Comparison of ENCODE assay signal across 11 cellular contexts in genomic region chr16:56935201-56935600, GRCh38. TPM values are rescaled to one million over a fixed set of nuclear protein-coding genes. Genes with fewer than 3 reads are reported as not detected.
A peak's percentile ranks its signal among the peaks of the same experiment; 100 is the strongest.
DNase-seq lines count a peak whose midpoint lies in the region; ATAC-seq, FAIRE-seq and TF ChIP-seq lines count a peak whose summit lies in the region.
"Had no signal": no experiment of that assay in that cellular context is flagged by ENCODE, and none has a peak within 500 bp of the region (broad histone marks: within the 10 kb centered on the region; RNA-seq: fewer than 3 reads in every experiment).

No MANE protein-coding gene starts in this region.

- no peak for TF ChIP-seq POLR2A in endothelial cell of umbilical vein (IDR thresholded peaks at IDR 0.05; ENCODE audit: low read depth, low read length)

- H3K9me1 ChIP-seq in endothelial cell of umbilical vein (replicated peaks; ENCODE audit: control insufficient read depth, extremely low read depth, insufficient read depth, low read length) = no peaks in the 10 kb centered on the region

- H4K20me1 ChIP-seq in DND-41 (ENCODE audit: insufficient read depth, low read length) = peaks cover 18% of the 10 kb centered on the region; the same call in 1 of the 2 replicates
- peaks cover 59% of the 10 kb centered on the region for H4K20me1 ChIP-seq in OCI-LY7 (ENCODE audit: insufficient read depth, low read length)
- peaks cover 19% of the 10 kb centered on the region for H4K20me1 ChIP-seq in endothelial cell of umbilical vein (replicated peaks; ENCODE audit: control insufficient read depth, extremely low read depth, insufficient read depth, low read length)

- peaks cover 53% of the 10 kb centered on the region for H3K4me1 ChIP-seq in DND-41 (ENCODE audit: insufficient read depth, low read length)
- H3K4me1 ChIP-seq in OCI-LY7 (ENCODE audit: insufficient read depth, low read length, poor library complexity, severe bottlenecking) = peaks cover 69% of the 10 kb centered on the region
- peaks cover 26% of the 10 kb centered on the region for H3K4me1 ChIP-seq in endothelial cell of umbilical vein (ENCODE audit: control insufficient read depth, extremely low read depth, insufficient read depth, low read length)

- POLR2A ChIA-PET in OCI-LY7 (lab: Charles Lee) = interaction anchor here (9.8 kb wide), 1 partner anchor 19 kb away, joined by 256 read pairs; no protein-coding TSS in a partner anchor
- POLR2A ChIA-PET in endothelial cell of umbilical vein (lab: Charles Lee) = no interaction called here

- H2AFZ ChIP-seq in DND-41 (ENCODE audit: low read depth, low read length) = no peak overlapping the region
- H2AFZ ChIP-seq in OCI-LY7 (ENCODE audit: low read length) = no peak overlapping the region
- no peak overlapping the region for H2AFZ ChIP-seq in endothelial cell of umbilical vein (ENCODE audit: low read depth, low read length)

- no peaks in the 10 kb centered on the region for H3K9me2 ChIP-seq in OCI-LY7 (ENCODE audit: insufficient read depth, low read length)

- H3K9me3 ChIP-seq in DND-41 (ENCODE audit: insufficient read depth, low read length, severe bottlenecking) (no peaks in the 10 kb centered on the region), OCI-LY7 (ENCODE audit: low read length) (no peaks in the 10 kb centered on the region), endothelial cell of umbilical vein (replicated peaks; ENCODE audit: control insufficient read depth, insufficient read depth, low read length) (no peaks in the 10 kb centered on the region)

- intact Hi-C loops in OCI-LY7 (cut with micrococcal nuclease; ENCODE audit: unreplicated experiment) (no loop called here), endothelial cell of umbilical vein (cut with micrococcal nuclease) (no loop called here)

- H3K27ac ChIP-seq in DND-41 (ENCODE audit: low read length) (peak overlapping the region; percentile 21; the same call in 1 of the 2 replicates), OCI-LY7 (ENCODE audit: low read depth, low read length, poor library complexity, severe bottlenecking) (peak overlapping the region; percentile 94), endothelial cell of umbilical vein (ENCODE audit: insufficient read depth, low read depth, low read length) (no peak overlapping the region)

- TF ChIP-seq CTCF in DND-41 (IDR thresholded peaks at IDR 0.05; ENCODE audit: borderline replicate concordance, extremely low read depth, low read length, poor library complexity, severe bottlenecking) (no peak), OCI-LY7 (conservative IDR thresholded peaks at IDR 0.05; ENCODE audit: low read length) (no peak), endothelial cell of umbilical vein (IDR thresholded peaks at IDR 0.05; ENCODE audit: extremely low read depth in 1 of 2, insufficient read depth in 1 of 2, low read depth in 1 of 2, low read length in 2 of 2) (no peak)

- H3K9ac ChIP-seq in DND-41 (ENCODE audit: low read depth, low read length) = peak overlapping the region; percentile 85; the same call in 1 of the 2 replicates
- H3K9ac ChIP-seq in endothelial cell of umbilical vein (replicated peaks; ENCODE audit: extremely low read depth, insufficient read depth, low read length) = peak overlapping the region; percentile 25

- H3K36me3 ChIP-seq in DND-41 (ENCODE audit: insufficient read depth, low read length) = peaks cover 65% of the 10 kb centered on the region
- peaks cover 82% of the 10 kb centered on the region for H3K36me3 ChIP-seq in OCI-LY7 (ENCODE audit: insufficient read depth, low read length)
- peaks cover 21 to 33% of the 10 kb centered on the region in 2 experiments for H3K36me3 ChIP-seq in endothelial cell of umbilical vein (ENCODE audit: control insufficient read depth in 2 of 2, extremely low read depth in 1 of 2, insufficient read depth in 2 of 2, low read length in 2 of 2)

- dilution Hi-C loops in endothelial cell of umbilical vein (cut with MboI; ENCODE audit: extremely low pct_ligation_motif_present, low sequenced_read_pairs) = no loop called here

- BruUV-seq in OCI-LY7 (replicated peaks; lab: Mats Ljungman, UMichigan) = no TSS peak
- no TSS peak for BruUV-seq in endothelial cell of umbilical vein (replicated peaks; lab: Mats Ljungman, UMichigan)

- H3K4me3 ChIP-seq in DND-41 (ENCODE audit: low read depth in 1 of 2, low read length in 2 of 2) (peak overlapping the region in 1 of 2 experiments; percentile 35; a peak in 3 of 4 replicates), OCI-LY7 (ENCODE audit: low read depth, low read length, poor library complexity, severe bottlenecking) (peak overlapping the region; percentile 95), endothelial cell of umbilical vein (replicated peaks in 1 of 3; ENCODE audit: insufficient read depth in 1 of 3, low read depth in 1 of 3, low read length in 3 of 3) (peak overlapping the region in 2 of 3 experiments; percentile 42 to 85)

- H3K4me2 ChIP-seq in DND-41 (ENCODE audit: insufficient read depth, low read length) (peak overlapping the region; percentile 55), OCI-LY7 (ENCODE audit: low read length) (peak overlapping the region; percentile 82), endothelial cell of umbilical vein (ENCODE audit: insufficient read depth, low read length) (peak overlapping the region; percentile 66)

- DNase-seq in DND-41 (no peak), OCI-LY7 (ENCODE audit: low spot score) (no peak), endothelial cell of umbilical vein (ENCODE audit: low read depth, low spot score) (no peak), renal cortical epithelial cell (ENCODE audit: low read depth) (peak; percentile 49), cortex of kidney (lab: John Stamatoyannopoulos, UW) (no peak), NCI-H69 (lab: John Stamatoyannopoulos, UW) (no peak), globus pallidus (ENCODE audit: low spot score) (no peak)
- DNase-seq: NCI-H1436 treated with DMSO at 0.1 percent for 48 hours; stimulated activated CD8-positive, alpha-beta memory T cell treated with anti-CD3 and anti-CD28 coated beads, Interleukin-4, amount 100 ng/mL, for 48 hours had no signal

- no peaks in the 10 kb centered on the region for H3K27me3 ChIP-seq in DND-41 (ENCODE audit: insufficient read depth, low read length, poor library complexity)
- no peaks in the 10 kb centered on the region for H3K27me3 ChIP-seq in endothelial cell of umbilical vein (ENCODE audit: control insufficient read depth in 2 of 2, insufficient read depth in 2 of 2, low read length in 2 of 2)

- ATAC-seq in DND-41 (ENCODE audit: insufficient read depth, low read depth) = no peak
- ATAC-seq in HG02870 (IDR thresholded peaks at IDR 0.05; ENCODE audit: unreplicated experiment) = no peak

- CTCF ChIA-PET in OCI-LY7 (lab: Charles Lee; ENCODE audit: unreplicated experiment) = no interaction called here
- CTCF ChIA-PET in endothelial cell of umbilical vein (lab: Charles Lee) = interaction anchor here (2.3 kb wide), 1 partner anchor 142 kb away, joined by 10 read pairs; no protein-coding TSS in a partner anchor

- no peak for FAIRE-seq in endothelial cell of umbilical vein (lab: Jason Lieb, UNC)
- FAIRE-seq: TTC549 had no signal

- H3K79me2 ChIP-seq in DND-41 (ENCODE audit: insufficient read depth, low read length) = peaks cover 65% of the 10 kb centered on the region
- peaks cover 83% of the 10 kb centered on the region for H3K79me2 ChIP-seq in OCI-LY7 (ENCODE audit: insufficient read depth, low read depth, low read length)
- H3K79me2 ChIP-seq in endothelial cell of umbilical vein (ENCODE audit: control insufficient read depth, insufficient read depth, low read length) = peaks cover 50% of the 10 kb centered on the region

TF ChIP-seq in endothelial cell of umbilical vein, 7 proteins besides CTCF, POLR2A, EP300 and RAD21 (continues in another document):
- TF ChIP-seq GATA2 (IDR thresholded peaks at IDR 0.05; ENCODE audit: insufficient read depth, insufficient read length, low read depth, low read length) (no peak), EZH2 (IDR thresholded peaks at IDR 0.05; ENCODE audit: borderline replicate concordance, low read depth, low read length, severe bottlenecking) (no peak), FOS (IDR thresholded peaks at IDR 0.05; ENCODE audit: borderline replicate concordance, insufficient read depth, low read length) (no peak)

RNA-seq across cellular contexts. Expression of gene HERPUD1, which starts 3.3 kb away (rescaled TPM):
- 121 and 140 TPM in 2 replicates for total RNA-seq in OCI-LY7 (2014; rRNA removed; shearing (Covaris generic))
- total RNA-seq in OCI-LY7 (2022) = 294 and 342 TPM in 2 replicates
- total RNA-seq in endothelial cell of umbilical vein = 101 and 109 TPM in 2 replicates
- polyA plus RNA-seq in endothelial cell of umbilical vein = 105 and 107 TPM in 2 replicates
- 79.8 and 103 TPM in 2 replicates for polyA plus RNA-seq in endothelial cell of umbilical vein (2011; cell fraction: cytosol; rRNA removed)
- polyA plus RNA-seq in endothelial cell of umbilical vein (2011; cell fraction: nucleus; rRNA removed) = 233 and 249 TPM in 2 replicates
- 83.3 and 94.7 TPM in 2 replicates for polyA plus RNA-seq in endothelial cell of umbilical vein (2012)
- 239 and 250 TPM in 2 replicates for polyA minus RNA-seq in endothelial cell of umbilical vein
- 66.9 TPM for polyA minus RNA-seq in endothelial cell of umbilical vein (2011; cell fraction: cytosol; rRNA and poly(A)+ RNA removed)
- polyA minus RNA-seq in endothelial cell of umbilical vein (2011; cell fraction: nucleus; rRNA and poly(A)+ RNA removed) = 262 and 391 TPM in 2 replicates
- total RNA-seq in renal cortical epithelial cell = 87.0 and 252 TPM in 2 replicates

RNA-seq across cellular contexts. Expression of gene CETP, which starts 26.5 kb away (rescaled TPM):
- 0.54 and 0.67 TPM in 2 replicates for total RNA-seq in OCI-LY7 (2014; rRNA removed; shearing (Covaris generic))
- total RNA-seq in OCI-LY7 (2022) (0.41 and 0.65 TPM in 2 replicates), endothelial cell of umbilical vein (2.8 and 3.3 TPM in 2 replicates), renal cortical epithelial cell (not detected in 2 replicates)
- 1.9 and 2.2 TPM in 2 replicates for polyA plus RNA-seq in endothelial cell of umbilical vein
- 1.8 and 2.2 TPM in 2 replicates for polyA plus RNA-seq in endothelial cell of umbilical vein (2011; cell fraction: cytosol; rRNA removed)
- polyA plus RNA-seq in endothelial cell of umbilical vein (2011; cell fraction: nucleus; rRNA removed) = 1.6 and 1.9 TPM in 2 replicates
- 0.30 and 0.75 TPM in 2 replicates for polyA plus RNA-seq in endothelial cell of umbilical vein (2012)
- 1.1 and 2.3 TPM in 2 replicates for polyA minus RNA-seq in endothelial cell of umbilical vein
- polyA minus RNA-seq in endothelial cell of umbilical vein (2011; cell fraction: cytosol; rRNA and poly(A)+ RNA removed) = not detected
- 0.24 and 0.38 TPM in 2 replicates for polyA minus RNA-seq in endothelial cell of umbilical vein (2011; cell fraction: nucleus; rRNA and poly(A)+ RNA removed)

RNA-seq across cellular contexts. Expression of gene NLRC5, which starts 54.2 kb away (rescaled TPM):
- total RNA-seq in OCI-LY7 (2014; rRNA removed; shearing (Covaris generic)) = 156 and 199 TPM in 2 replicates
- total RNA-seq in OCI-LY7 (2022) = 305 and 310 TPM in 2 replicates
- total RNA-seq in endothelial cell of umbilical vein = 20.1 and 26.3 TPM in 2 replicates
- polyA plus RNA-seq in endothelial cell of umbilical vein = 7.4 and 8.0 TPM in 2 replicates
- polyA plus RNA-seq in endothelial cell of umbilical vein (2011; cell fraction: cytosol; rRNA removed) = 5.1 and 5.7 TPM in 2 replicates
- 33.9 and 47.2 TPM in 2 replicates for polyA plus RNA-seq in endothelial cell of umbilical vein (2011; cell fraction: nucleus; rRNA removed)
- polyA plus RNA-seq in endothelial cell of umbilical vein (2012) = 11.6 and 14.4 TPM in 2 replicates
- 14.2 and 18.8 TPM in 2 replicates for polyA minus RNA-seq in endothelial cell of umbilical vein
- 17.2 TPM for polyA minus RNA-seq in endothelial cell of umbilical vein (2011; cell fraction: cytosol; rRNA and poly(A)+ RNA removed)
- 33.6 and 37.9 TPM in 2 replicates for polyA minus RNA-seq in endothelial cell of umbilical vein (2011; cell fraction: nucleus; rRNA and poly(A)+ RNA removed)
- 6.6 and 9.0 TPM in 2 replicates for total RNA-seq in renal cortical epithelial cell
